15 cellular contexts compared by ENCODE assay signal in genomic region chr14:55274144-55274543, GRCh38. TPM values are rescaled to one million over a fixed set of nuclear protein-coding genes. Genes with fewer than 3 reads are reported as not detected.
DNase-seq lines count a peak whose midpoint lies in the region; ATAC-seq and TF ChIP-seq lines count a peak whose summit lies in the region.
"Had no signal": no experiment of that assay in that cellular context is flagged by ENCODE, and none has a peak within 500 bp of the region (broad histone marks: within the 10 kb centered on the region; RNA-seq: fewer than 3 reads in every experiment).

No MANE protein-coding gene starts in this region.

- H3K36me3 Mint-ChIP-seq in progenitor cell of endocrine pancreas (ENCODE audit: insufficient read depth) = peaks cover 1% of the 10 kb centered on the region

- H3K4me1 ChIP-seq in OCI-LY1 (ENCODE audit: insufficient read depth, low read length, severe bottlenecking) = peaks cover 71% of the 10 kb centered on the region

- H3K9me3 ChIP-seq in OCI-LY1 (ENCODE audit: low read length) = no peaks in the 10 kb centered on the region
- H3K9me3 ChIP-seq: Caco-2, tibial nerve had no signal

- no peak overlapping the region for H2AFZ ChIP-seq in OCI-LY1 (ENCODE audit: low read length)

- no peaks in the 10 kb centered on the region for H3K27me3 ChIP-seq in OCI-LY1 (ENCODE audit: insufficient read depth, low read length)
- H3K27me3 ChIP-seq: tibial nerve had no signal

- DNase-seq in DMS 273 (lab: John Stamatoyannopoulos, UW; ENCODE audit: unreplicated experiment) (peak; percentile 24), DMS 273 treated with DMSO at 0.1 percent for 48 hours (lab: John Stamatoyannopoulos, UW) (no peak), erythroblast (lab: John Stamatoyannopoulos, UW) (peak; percentile 55 to 69), progenitor cell of endocrine pancreas (ENCODE audit: low spot score, unreplicated experiment) (no peak), AG08395 (ENCODE audit: low spot score) (no peak)
- DNase-seq: activated CD4-positive, alpha-beta T cell treated with anti-CD3 and anti-CD28 coated beads, Interleukin-2, amount 50 U/mL, for 48 hours; activated gamma-delta T cell treated with Interleukin-2 at 50 U/mL for 16 hours; Caco-2; islet precursor cell; naive thymus-derived CD4-positive, alpha-beta T cell had no signal

- H3K27ac ChIP-seq in OCI-LY1 (ENCODE audit: low read depth, low read length, poor library complexity, severe bottlenecking) = peak overlapping the region; percentile 71
- H3K27ac ChIP-seq: 22Rv1 had no signal

- no peaks in the 10 kb centered on the region for H4K20me1 ChIP-seq in OCI-LY1 (ENCODE audit: insufficient read depth, low read length)

- peak overlapping the region; percentile 95 for H3K4me3 ChIP-seq in OCI-LY1 (ENCODE audit: low read depth, low read length, poor library complexity, severe bottlenecking)
- H3K4me3 ChIP-seq: tibial nerve had no signal

- H3K27ac Mint-ChIP-seq in progenitor cell of endocrine pancreas = peak overlapping the region; percentile 76

- peak; percentile 28 for TF ChIP-seq POLR2A in erythroblast (IDR thresholded peaks at IDR 0.05; ENCODE audit: low read length)

- peaks cover 54% of the 10 kb centered on the region for H3K4me1 Mint-ChIP-seq in progenitor cell of endocrine pancreas (ENCODE audit: low read depth)

- no peaks in the 10 kb centered on the region for H3K9me2 ChIP-seq in OCI-LY1 (ENCODE audit: low read depth, low read length)

- H3K9me3 Mint-ChIP-seq in progenitor cell of endocrine pancreas (ENCODE audit: low read depth) = no peaks in the 10 kb centered on the region
- H3K9me3 Mint-ChIP-seq: naive thymus-derived CD4-positive, alpha-beta T cell had no signal

- H3K4me3 Mint-ChIP-seq in progenitor cell of endocrine pancreas (ENCODE audit: low read depth) = peak overlapping the region; percentile 89

- H3K9ac ChIP-seq in OCI-LY1 (ENCODE audit: low read length) = no peak overlapping the region; the same call in 1 of the 2 replicates

- peaks cover 3% of the 10 kb centered on the region; the same call in 1 of the 2 replicates for H3K36me3 ChIP-seq in OCI-LY1 (ENCODE audit: insufficient read depth, low read length)
- H3K36me3 ChIP-seq: tibial nerve had no signal

- no peaks in the 10 kb centered on the region for H3F3A ChIP-seq in OCI-LY1 (ENCODE audit: insufficient read depth, low read length)

- peak overlapping the region; percentile 97 for H3K4me2 ChIP-seq in OCI-LY1 (ENCODE audit: low read length)

- peaks cover 69% of the 10 kb centered on the region for H3K79me2 ChIP-seq in OCI-LY1 (ENCODE audit: insufficient read depth, low read length)

- no peaks in the 10 kb centered on the region for H3K27me3 Mint-ChIP-seq in progenitor cell of endocrine pancreas
- H3K27me3 Mint-ChIP-seq: naive thymus-derived CD4-positive, alpha-beta T cell had no signal

- ATAC-seq in HG03457 (IDR thresholded peaks at IDR 0.05; ENCODE audit: unreplicated experiment) (no peak), HG03571 (IDR thresholded peaks at IDR 0.05; ENCODE audit: unreplicated experiment) (no peak)
- ATAC-seq: naive thymus-derived CD4-positive, alpha-beta T cell had no signal

- TF ChIP-seq CTCF in OCI-LY1 (IDR thresholded peaks at IDR 0.05; ENCODE audit: low read length) (no peak), progenitor cell of endocrine pancreas (IDR thresholded peaks at IDR 0.05; ENCODE audit: unreplicated experiment) (no peak)

RNA-seq across cellular contexts. Expression of gene FBXO34, which starts 2.9 kb away (rescaled TPM):
- 32.1 and 32.4 TPM in 2 replicates for total RNA-seq in progenitor cell of endocrine pancreas

Comparison
In these comparisons a context has a peak if more than half of its experiments do, and no peak if none do; other contexts are left out.
1. DNase-seq: peak in DMS 273 (single experiment) and erythroblast (2 of 2); none in DMS 273 treated with DMSO at 0.1 percent for 48 hours (single experiment), progenitor cell of endocrine pancreas (single experiment) and AG08395 (single experiment).